10 cellular contexts compared by ENCODE assay signal in the genomic region with DNA sequence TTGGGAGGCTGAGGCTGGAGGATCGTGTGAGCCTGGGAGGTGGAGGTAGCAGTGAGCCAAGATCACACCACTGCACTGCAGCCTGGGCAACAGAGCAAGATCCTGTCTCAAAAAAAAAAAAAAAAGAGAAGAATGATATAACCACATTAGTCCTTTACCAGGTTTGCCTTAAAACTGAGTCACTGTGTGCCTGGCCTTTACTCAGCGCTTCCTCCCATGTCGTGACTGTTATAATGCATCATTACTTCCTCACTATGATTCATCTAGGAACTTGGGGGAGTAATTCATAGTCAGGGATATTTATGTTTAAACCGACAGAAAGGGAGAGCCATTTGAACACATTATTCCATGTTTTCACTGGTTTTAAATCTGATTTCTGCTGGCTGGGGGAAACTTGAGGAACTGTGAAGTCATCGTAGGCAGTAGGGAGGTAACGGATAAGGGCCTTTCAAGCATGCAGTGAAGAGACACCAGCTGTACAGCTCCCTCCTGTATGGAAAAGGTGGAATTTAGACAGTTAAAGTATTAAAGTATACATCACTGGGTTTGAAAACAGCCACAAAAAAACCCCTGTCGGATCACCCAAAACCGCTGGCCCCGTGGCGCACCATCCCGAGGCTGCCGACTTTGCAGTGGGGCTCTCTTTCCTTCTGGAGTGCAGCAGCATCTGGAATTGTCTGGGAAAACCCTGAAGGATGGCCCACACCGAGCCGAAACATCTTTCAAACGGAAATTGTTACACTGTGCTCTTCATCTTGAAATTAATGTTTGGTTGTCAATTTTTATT.
DNase-seq lines count a peak whose midpoint lies in the region; ATAC-seq and TF ChIP-seq lines count a peak whose summit lies in the region.
"Had no signal": no experiment of that assay in that cellular context is flagged by ENCODE, and none has a peak within 500 bp of the region (broad histone marks: within the 10 kb centered on the region; RNA-seq: fewer than 3 reads in every experiment).

No MANE protein-coding gene starts in this region.

- no peaks in the 10 kb centered on the region for H3K36me3 ChIP-seq in kidney epithelial cell (ENCODE audit: control insufficient read depth, insufficient read depth, low read length)
- no peaks in the 10 kb centered on the region for H3K36me3 ChIP-seq in endodermal cell (ENCODE audit: control insufficient read depth, insufficient read depth, low read length)
- H3K36me3 ChIP-seq in vagina, result no peaks in the 10 kb centered on the region

- H3K27ac ChIP-seq in HL-60 (replicated peaks), result no peak overlapping the region
- H3K27ac ChIP-seq in endodermal cell (ENCODE audit: low read depth, low read length), result no peak overlapping the region
- H3K27ac ChIP-seq in vagina, result no peak overlapping the region

- intact Hi-C loops in vagina (cut with DNase I), result no loop called here

- no peak overlapping the region for H3K9ac ChIP-seq in endodermal cell (ENCODE audit: extremely low read depth, low read length, poor library complexity, severe bottlenecking)

- DNase-seq in AML-193 (lab: John Stamatoyannopoulos, UW), result peak; percentile 45 to 49
- DNase-seq in HL-60 (ENCODE audit: low read depth in 1 of 2, low spot score in 1 of 2), result peak; percentile 15 to 63
- DNase-seq in activated T-cell treated with anti-CD3 and anti-CD28 coated beads, Interleukin-2, amount 50 U/mL, for 4 hours, result no peak
- peak; percentile 85 for DNase-seq in kidney epithelial cell (ENCODE audit: low read depth)
- no peak for DNase-seq in endodermal cell
- no peak for DNase-seq in stimulated activated CD8-positive, alpha-beta memory T cell treated with anti-CD3 and anti-CD28 coated beads, Interleukin-4, amount 100 ng/mL, for 48 hours
- DNase-seq in vagina (ENCODE audit: extremely low spot score in 2 of 2), result no peak
- DNase-seq in NCI-H1048 (lab: John Stamatoyannopoulos, UW), result no peak
- DNase-seq: NCI-H82 had no signal

- H3K27me3 ChIP-seq in HL-60 (ENCODE audit: insufficient read depth, poor library complexity, severe bottlenecking) (no peaks in the 10 kb centered on the region), kidney epithelial cell (ENCODE audit: control insufficient read depth, insufficient read depth, low read length) (no peaks in the 10 kb centered on the region), endodermal cell (ENCODE audit: control insufficient read depth, insufficient read depth, low read length, poor library complexity, severe bottlenecking) (no peaks in the 10 kb centered on the region), vagina (no peaks in the 10 kb centered on the region)

- peaks cover 3% of the 10 kb centered on the region for H3K36me3 Mint-ChIP-seq in activated T-cell treated with anti-CD3 and anti-CD28 coated beads, Interleukin-2, amount 50 U/mL, for 4 hours (ENCODE audit: insufficient read depth)
- H3K36me3 Mint-ChIP-seq in endodermal cell (ENCODE audit: low read depth), result no peaks in the 10 kb centered on the region

- H3K4me3 ChIP-seq in HL-60 (replicated peaks; ENCODE audit: insufficient read depth, low read length) (no peak overlapping the region), kidney epithelial cell (ENCODE audit: low read depth, low read length) (peak overlapping the region; percentile 30), endodermal cell (ENCODE audit: low read length) (no peak overlapping the region), vagina (no peak overlapping the region)

- no peaks in the 10 kb centered on the region for H3K27me3 Mint-ChIP-seq in activated T-cell treated with anti-CD3 and anti-CD28 coated beads, Interleukin-2, amount 50 U/mL, for 4 hours (ENCODE audit: low read depth)
- no peaks in the 10 kb centered on the region for H3K27me3 Mint-ChIP-seq in endodermal cell (ENCODE audit: insufficient read depth)

- ATAC-seq in activated T-cell treated with anti-CD3 and anti-CD28 coated beads, Interleukin-2, amount 50 U/mL, for 4 hours, result peak; percentile 87 to 92

- peaks cover 5% of the 10 kb centered on the region for H3K4me1 Mint-ChIP-seq in activated T-cell treated with anti-CD3 and anti-CD28 coated beads, Interleukin-2, amount 50 U/mL, for 4 hours (ENCODE audit: low read depth)
- H3K4me1 Mint-ChIP-seq in endodermal cell, result no peaks in the 10 kb centered on the region

- H3K4me3 Mint-ChIP-seq in activated T-cell treated with anti-CD3 and anti-CD28 coated beads, Interleukin-2, amount 50 U/mL, for 4 hours, result no peak overlapping the region
- no peak overlapping the region for H3K4me3 Mint-ChIP-seq in endodermal cell

- no peak for TF ChIP-seq POLR2A in vagina (IDR thresholded peaks at IDR 0.05)

- H3K4me1 ChIP-seq in endodermal cell (ENCODE audit: control insufficient read depth, insufficient read depth, low read length) (no peaks in the 10 kb centered on the region), vagina (no peaks in the 10 kb centered on the region)

- TF ChIP-seq CTCF in HL-60 (IDR thresholded peaks at IDR 0.05; ENCODE audit: insufficient read depth, low read length) (no peak), kidney epithelial cell (IDR thresholded peaks at IDR 0.05; ENCODE audit: insufficient read depth, low read length, poor library complexity, severe bottlenecking) (no peak), endodermal cell (conservative IDR thresholded peaks at IDR 0.05) (no peak), vagina (IDR thresholded peaks at IDR 0.05) (no peak)

- H3K27ac Mint-ChIP-seq in endodermal cell, result no peak overlapping the region
- H3K27ac Mint-ChIP-seq: activated T-helper 2 cell treated with anti-CD3 and anti-CD28 coated beads, Interferon-gamma antibody, Interleukin-2, Interleukin-4, amounts not matched to agents 10 μg/mL and 5 μg/mL and 100 μg/mL, durations not matched to agents 14 hours and 24 hours and 36 hours had no signal

- WGBS in endodermal cell (ENCODE audit: insufficient coverage in 1 of 2, insufficient read length in 1 of 2), 2 experiments, result 93 to 95% methylated on average over 11 to 15 of the region's 15 CpGs

- H3K9me3 ChIP-seq in endodermal cell (ENCODE audit: control insufficient read depth, low read length), result no peaks in the 10 kb centered on the region
- H3K9me3 ChIP-seq in vagina, result no peaks in the 10 kb centered on the region

- no peaks in the 10 kb centered on the region for H3K9me3 Mint-ChIP-seq in activated T-cell treated with anti-CD3 and anti-CD28 coated beads, Interleukin-2, amount 50 U/mL, for 4 hours
- no peaks in the 10 kb centered on the region for H3K9me3 Mint-ChIP-seq in endodermal cell
- H3K9me3 Mint-ChIP-seq: activated T-helper 2 cell treated with anti-CD3 and anti-CD28 coated beads, Interferon-gamma antibody, Interleukin-2, Interleukin-4, amounts not matched to agents 10 μg/mL and 5 μg/mL and 100 μg/mL, durations not matched to agents 14 hours and 24 hours and 36 hours had no signal

Comparison
In these comparisons a context has a peak if more than half of its experiments do, and no peak if none do; other contexts are left out.
1. DNase-seq: peak in AML-193 (2 of 2), HL-60 (2 of 2) and kidney epithelial cell (single experiment); none in activated T-cell treated with anti-CD3 and anti-CD28 coated beads, Interleukin-2, amount 50 U/mL, for 4 hours (single experiment), endodermal cell (single experiment), stimulated activated CD8-positive, alpha-beta memory T cell treated with anti-CD3 and anti-CD28 coated beads, Interleukin-4, amount 100 ng/mL, for 48 hours (single experiment), vagina (0 of 2) and NCI-H1048 (single experiment).